ENCODE assay signal across 7 cellular contexts in the genomic region with DNA sequence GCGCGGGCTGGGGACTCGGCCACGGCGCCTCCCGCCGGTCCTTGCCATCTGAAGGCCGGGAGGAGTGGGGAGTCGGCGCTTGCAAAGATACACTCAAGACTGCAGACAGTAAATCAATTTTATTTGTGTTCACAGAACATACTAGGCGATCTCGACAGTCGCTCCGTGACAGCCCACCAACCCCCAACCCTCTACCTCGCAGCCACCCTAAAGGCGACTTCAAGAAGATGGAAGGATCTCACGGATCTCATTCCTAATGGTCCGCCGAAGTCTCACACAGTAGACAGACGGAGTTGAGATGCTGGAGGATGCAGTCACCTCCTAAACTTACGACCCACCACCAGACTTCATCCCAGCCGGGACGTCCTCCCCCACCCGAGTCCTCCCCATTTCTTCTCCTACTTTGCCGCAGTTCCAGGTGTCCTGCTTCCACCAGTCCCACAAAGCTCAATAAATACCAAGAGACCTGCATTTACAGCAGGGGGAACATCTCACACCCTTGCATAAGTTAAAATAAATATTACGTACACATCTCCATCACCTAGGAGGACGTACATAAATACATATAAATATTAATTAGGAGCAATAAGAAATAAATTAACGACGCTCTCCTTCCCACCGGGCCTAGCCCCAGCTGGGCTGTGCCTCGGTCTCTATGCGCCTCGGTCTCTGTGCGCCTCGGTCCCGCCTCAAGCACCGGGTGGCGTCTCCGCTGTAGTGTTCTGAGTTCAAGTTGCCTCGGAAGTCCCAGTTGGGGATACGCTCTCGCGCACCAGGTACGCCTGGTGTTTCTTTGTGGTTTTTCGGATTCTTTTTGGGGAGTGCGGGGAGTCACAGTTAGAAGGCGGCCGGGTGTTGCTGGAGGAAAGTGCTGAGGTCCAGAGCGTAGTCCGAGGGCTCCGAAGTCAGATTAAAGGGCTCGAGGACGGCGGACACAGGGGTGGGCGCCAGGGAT. TPM values are rescaled to one million over a fixed set of nuclear protein-coding genes. Genes with fewer than 3 reads are reported as not detected.
A peak's percentile ranks its signal among the peaks of the same experiment; 100 is the strongest.
DNase-seq lines count a peak whose midpoint lies in the region; ATAC-seq and TF ChIP-seq lines count a peak whose summit lies in the region.

No MANE protein-coding gene starts in this region.

- peaks cover 4% of the 10 kb centered on the region; the same call in 1 of the 2 replicates for H3K27me3 ChIP-seq in HUES64 (ENCODE audit: insufficient read depth, low read length)
- H3K27me3 ChIP-seq in gastroesophageal sphincter, result no peaks in the 10 kb centered on the region

- peak; percentile 67 to 69 for DNase-seq in activated T-cell treated with anti-CD3 and anti-CD28 coated beads, Interleukin-2, amount 50 U/mL, for 48 hours
- DNase-seq in posterior vena cava (ENCODE audit: low spot score) (peak; percentile 87), NCI-H2107 treated with DMSO at 0.1 percent for 48 hours (lab: John Stamatoyannopoulos, UW; ENCODE audit: unreplicated experiment) (no peak)

- H3K4me3 ChIP-seq in HUES64 (ENCODE audit: low read length) (peak overlapping the region; percentile 70), gastroesophageal sphincter (peak overlapping the region; percentile 86 to 92)

- WGBS in HUES64, result 1% methylated on average over 53 of the region's 55 CpGs
- 6 to 19% methylated on average over 7 to 30 of the region's 55 CpGs for WGBS in gastroesophageal sphincter (ENCODE audit: low coverage in 1 of 2), 2 donors

- ATAC-seq in GM19328 (IDR thresholded peaks at IDR 0.05; ENCODE audit: unreplicated experiment) (peak; percentile 26), gastroesophageal sphincter (no peak), GM21423 (IDR thresholded peaks at IDR 0.05; ENCODE audit: unreplicated experiment) (no peak)

- H3K27ac ChIP-seq in HUES64 (ENCODE audit: low read depth, low read length), result peak overlapping the region; percentile 76
- H3K27ac ChIP-seq in gastroesophageal sphincter, result peak overlapping the region; percentile 84 to 96 (median 90)

- no peak for TF ChIP-seq EP300 in gastroesophageal sphincter (IDR thresholded peaks at IDR 0.05)

- H3K4me1 ChIP-seq in HUES64 (ENCODE audit: insufficient read depth, low read length), result peaks cover 12% of the 10 kb centered on the region
- peaks cover 0 to 57% (median 11%) of the 10 kb centered on the region in 3 donors for H3K4me1 ChIP-seq in gastroesophageal sphincter

- no peak for TF ChIP-seq CTCF in gastroesophageal sphincter (IDR thresholded peaks at IDR 0.05)

- H3K36me3 ChIP-seq in HUES64 (ENCODE audit: insufficient read depth, low read length) (peaks cover 28% of the 10 kb centered on the region), gastroesophageal sphincter (peaks cover 0 to 23% of the 10 kb centered on the region in 2 donors)

- intact Hi-C loops in posterior vena cava (cut with DNase I), result loop anchor here (5.0 to 10.0 kb wide), 3 partner anchors 39 to 671 kb away; no protein-coding TSS in a partner anchor

- H3K9me3 ChIP-seq in HUES64 (ENCODE audit: insufficient read depth, low read depth, low read length), result no peaks in the 10 kb centered on the region
- H3K9me3 ChIP-seq in gastroesophageal sphincter, result no peaks in the 10 kb centered on the region

- peak overlapping the region; percentile 74 for H3K9ac ChIP-seq in HUES64 (ENCODE audit: low read depth, low read length)

- no peak for TF ChIP-seq POLR2A in gastroesophageal sphincter (IDR thresholded peaks at IDR 0.05)

RNA-seq across cellular contexts. Expression of gene FLOT1, which starts 0.9 kb away (rescaled TPM):
- polyA plus RNA-seq in HUES64 (2013, experiment 1 of 2), result 81.5 TPM
- polyA plus RNA-seq in HUES64 (2013, experiment 2 of 2), result 90.9 TPM
- total RNA-seq in gastroesophageal sphincter (100 to 1,000 TPM; 104 to 191 (median 152) TPM), posterior vena cava (100 to 1,000 TPM; 150 to 167 TPM)

RNA-seq across cellular contexts. Expression of gene IER3, which starts 1.0 kb away (rescaled TPM):
- 32.3 TPM for polyA plus RNA-seq in HUES64 (2013, experiment 1 of 2)
- polyA plus RNA-seq in HUES64 (2013, experiment 2 of 2), result 41.0 TPM
- 10 to 100 TPM in 3 of 4 donors, 1 to 10 TPM in 1; 5.6 to 31.9 (median 11.3) TPM for total RNA-seq in gastroesophageal sphincter
- 10 to 100 TPM; 28.5 to 51.5 TPM for total RNA-seq in posterior vena cava

RNA-seq across cellular contexts. Expression of gene TUBB, which starts 23.2 kb away (rescaled TPM):
- 1,851 TPM for polyA plus RNA-seq in HUES64 (2013, experiment 1 of 2)
- 1,975 TPM for polyA plus RNA-seq in HUES64 (2013, experiment 2 of 2)
- total RNA-seq in gastroesophageal sphincter (100 to 1,000 TPM; 184 to 351 (median 236) TPM), posterior vena cava (100 to 1,000 TPM; 342 to 378 TPM)

RNA-seq across cellular contexts. Expression of gene MDC1, which starts 26.3 kb away (rescaled TPM):
- 45.9 TPM for polyA plus RNA-seq in HUES64 (2013, experiment 1 of 2)
- 43.7 TPM for polyA plus RNA-seq in HUES64 (2013, experiment 2 of 2)
- 10 to 100 TPM in 3 of 4 donors, 1 to 10 TPM in 1; 9.8 to 16.7 (median 13.1) TPM for total RNA-seq in gastroesophageal sphincter
- total RNA-seq in posterior vena cava, result 10 to 100 TPM; 24.4 to 25.0 TPM

RNA-seq across cellular contexts. Expression of gene NRM, which starts 52.6 kb away (rescaled TPM):
- 32.6 TPM for polyA plus RNA-seq in HUES64 (2013, experiment 1 of 2)
- 39.9 TPM for polyA plus RNA-seq in HUES64 (2013, experiment 2 of 2)
- total RNA-seq in gastroesophageal sphincter (1 to 10 TPM; 3.0 to 8.2 (median 6.0) TPM), posterior vena cava (10 to 100 TPM; 14.6 to 15.5 TPM)
